Comparison of ENCODE assay signal across 9 cellular contexts in genomic region chr17:42337442-42337841, GRCh38. TPM values are rescaled to one million over a fixed set of nuclear protein-coding genes. Genes with fewer than 3 reads are reported as not detected.
DNase-seq lines count a peak whose midpoint lies in the region; ATAC-seq, FAIRE-seq and TF ChIP-seq lines count a peak whose summit lies in the region.
"Had no signal": no experiment of that assay in that cellular context is flagged by ENCODE, and none has a peak within 500 bp of the region (broad histone marks: within the 10 kb centered on the region; RNA-seq: fewer than 3 reads in every experiment).

No MANE protein-coding gene starts in this region.

- H3K27ac Mint-ChIP-seq in activated T-cell treated with anti-CD3 and anti-CD28 coated beads, Interleukin-2, amount 50 U/mL, for 72 hours: peak overlapping the region; percentile 97

- H3K36me3 Mint-ChIP-seq in activated T-cell treated with anti-CD3 and anti-CD28 coated beads, Interleukin-2, amount 50 U/mL, for 72 hours (ENCODE audit: insufficient read depth in 2 of 2): peaks cover 31 to 65% of the 10 kb centered on the region in 2 donors

- H3K9me3 Mint-ChIP-seq in activated T-cell treated with anti-CD3 and anti-CD28 coated beads, Interleukin-2, amount 50 U/mL, for 72 hours: no peaks in the 10 kb centered on the region

- H3K36me3 ChIP-seq in skeletal muscle tissue (ENCODE audit: control insufficient read depth in 3 of 3, insufficient read depth in 3 of 3, low read length in 3 of 3) (peaks cover 55 to 79% (median 77%) of the 10 kb centered on the region in 3 donors), WERI-Rb-1 (peaks cover 44% of the 10 kb centered on the region)

- H3K4me1 ChIP-seq in skeletal muscle tissue (ENCODE audit: control insufficient read depth in 3 of 3, insufficient read depth in 3 of 3, low read length in 3 of 3): peaks cover 0 to 4% (median 0%) of the 10 kb centered on the region in 3 donors

- H3K27me3 ChIP-seq in skeletal muscle tissue (ENCODE audit: control insufficient read depth in 3 of 3, insufficient read depth in 3 of 3, low read length in 3 of 3) (no peaks in the 10 kb centered on the region), WERI-Rb-1 (ENCODE audit: insufficient read depth, low read depth, severe bottlenecking) (no peaks in the 10 kb centered on the region)

- H3K27ac ChIP-seq in skeletal muscle tissue (ENCODE audit: low read depth, low read length) (peak overlapping the region; percentile 37), WERI-Rb-1 (no peak overlapping the region)

- no peak for TF ChIP-seq CTCF in WERI-Rb-1 (IDR thresholded peaks at IDR 0.05; ENCODE audit: low read depth, low read length)

- ATAC-seq in HG03095 (IDR thresholded peaks at IDR 0.05; ENCODE audit: unreplicated experiment) (peak; percentile 39), GM18909 (IDR thresholded peaks at IDR 0.05; ENCODE audit: poor library complexity, unreplicated experiment) (no peak)
- ATAC-seq in activated T-cell treated with anti-CD3 and anti-CD28 coated beads, Interleukin-2, amount 50 U/mL, for 72 hours (replicated peaks in 1 of 2): peak; percentile 69 to 71

- peak overlapping the region; percentile 67 to 86 for H3K4me3 Mint-ChIP-seq in activated T-cell treated with anti-CD3 and anti-CD28 coated beads, Interleukin-2, amount 50 U/mL, for 72 hours

- H3K9me3 ChIP-seq in skeletal muscle tissue (ENCODE audit: control insufficient read depth in 3 of 3, low read length in 3 of 3): no peaks in the 10 kb centered on the region
- no peaks in the 10 kb centered on the region for H3K9me3 ChIP-seq in WERI-Rb-1 (ENCODE audit: severe bottlenecking)

- peaks cover 89% of the 10 kb centered on the region for H3K4me1 Mint-ChIP-seq in activated T-cell treated with anti-CD3 and anti-CD28 coated beads, Interleukin-2, amount 50 U/mL, for 72 hours (ENCODE audit: low read depth)

- no peak for FAIRE-seq in HTR-8/SVneo (lab: Jason Lieb, UNC)

- no peaks in the 10 kb centered on the region for H3K27me3 Mint-ChIP-seq in activated T-cell treated with anti-CD3 and anti-CD28 coated beads, Interleukin-2, amount 50 U/mL, for 72 hours (ENCODE audit: low read depth)

- DNase-seq in GM03348 (ENCODE audit: low spot score): peak; percentile 87
- peak; percentile 81 to 89 for DNase-seq in activated T-cell treated with anti-CD3 and anti-CD28 coated beads, Interleukin-2, amount 50 U/mL, for 72 hours
- no peak for DNase-seq in HTR-8/SVneo (ENCODE audit: insufficient read length, low spot score)
- DNase-seq in kidney glomerular epithelial cell (lab: John Stamatoyannopoulos, UW): no peak
- DNase-seq in WERI-Rb-1: no peak

- no peak overlapping the region for H3K9ac ChIP-seq in skeletal muscle tissue (ENCODE audit: low read depth in 1 of 3, low read length in 3 of 3)

- no peak overlapping the region for H3K4me3 ChIP-seq in skeletal muscle tissue (ENCODE audit: low read length in 3 of 3)
- H3K4me3 ChIP-seq in WERI-Rb-1 (ENCODE audit: low read depth, low read length): no peak overlapping the region
- H3K4me3 ChIP-seq: lung had no signal

RNA-seq across cellular contexts. Expression of gene STAT5A, which starts 49.1 kb away (rescaled TPM):
- 100 to 1,000 TPM; 243 to 264 TPM for total RNA-seq in activated T-cell treated with anti-CD3 and anti-CD28 coated beads, Interleukin-2, amount 50 U/mL, for 72 hours
- total RNA-seq in skeletal muscle tissue: 18.3 TPM

RNA-seq across cellular contexts. Expression of gene STAT3, which starts 50.8 kb away (rescaled TPM):
- total RNA-seq in activated T-cell treated with anti-CD3 and anti-CD28 coated beads, Interleukin-2, amount 50 U/mL, for 72 hours: 100 to 1,000 TPM; 346 to 380 TPM
- 44.9 TPM for total RNA-seq in skeletal muscle tissue

Comparison
In these comparisons a context has a peak if more than half of its experiments do, and no peak if none do; other contexts are left out.
1. DNase-seq: peak in GM03348 (single experiment) and activated T-cell treated with anti-CD3 and anti-CD28 coated beads, Interleukin-2, amount 50 U/mL, for 72 hours (2 of 2); none in HTR-8/SVneo (single experiment), kidney glomerular epithelial cell (single experiment) and WERI-Rb-1 (single experiment).
2. RNA of gene STAT5A, which starts 49.1 kb away (total RNA-seq): 243 to 264 TPM in activated T-cell treated with anti-CD3 and anti-CD28 coated beads, Interleukin-2, amount 50 U/mL, for 72 hours; 18.3 TPM in skeletal muscle tissue (single experiment); every median in the first group is over 10 times any median in the second.